Comparison of ENCODE assay signal across 7 cellular contexts in genomic region chr5:43312699-43313034, GRCh38. TPM values are rescaled to one million over a fixed set of nuclear protein-coding genes. Genes with fewer than 3 reads are reported as not detected.
DNase-seq lines count a peak whose midpoint lies in the region; ATAC-seq and TF ChIP-seq lines count a peak whose summit lies in the region.

No MANE protein-coding gene starts in this region.

- peaks cover 0 to 3% of the 10 kb centered on the region in 2 donors for H3K36me3 ChIP-seq in mucosa of rectum (ENCODE audit: control insufficient read depth in 2 of 2, insufficient read depth in 2 of 2, low read length in 2 of 2)

- H3K27ac ChIP-seq in caudate nucleus (ENCODE audit: low read depth, low read length), result peak overlapping the region; percentile 87
- H3K27ac ChIP-seq in mucosa of rectum (ENCODE audit: low read depth in 2 of 2, low read length in 2 of 2), result peak overlapping the region; percentile 95 to 97

- H3K36me3 Mint-ChIP-seq in HFFc6 (ENCODE audit: low read depth), result peaks cover 6% of the 10 kb centered on the region; the same call in 1 of the 2 replicates

- DNase-seq in HFFc6 (no peak), NCI-H774 (lab: John Stamatoyannopoulos, UW) (peak; percentile 38), caudate nucleus (lab: John Stamatoyannopoulos, UW) (no peak), SW480 (ENCODE audit: low spot score) (no peak), dedifferentiated amniotic fluid mesenchymal stem cell (ENCODE audit: extremely low spot score) (no peak)

- ATAC-seq in GM18520 (IDR thresholded peaks at IDR 0.05; ENCODE audit: unreplicated experiment), result peak; percentile 0

- no peaks in the 10 kb centered on the region for H3K27me3 ChIP-seq in mucosa of rectum (ENCODE audit: control insufficient read depth in 2 of 2, insufficient read depth in 2 of 2, low read length in 2 of 2)

- peaks cover 16 to 18% of the 10 kb centered on the region in 2 donors for H3K4me1 ChIP-seq in mucosa of rectum (ENCODE audit: control insufficient read depth in 2 of 2, insufficient read depth in 2 of 2, low read length in 2 of 2)

- peaks cover 3% of the 10 kb centered on the region for H3K27me3 Mint-ChIP-seq in HFFc6 (ENCODE audit: insufficient read depth)

- H3K9me3 ChIP-seq in mucosa of rectum (ENCODE audit: control insufficient read depth in 2 of 2, low read length in 2 of 2), result no peaks in the 10 kb centered on the region

- H3K9me3 Mint-ChIP-seq in HFFc6, result no peaks in the 10 kb centered on the region; the same call in 1 of the 2 replicates

- H3K4me3 Mint-ChIP-seq in HFFc6, result peak overlapping the region; percentile 98

- peak overlapping the region; percentile 95 to 99 for H3K4me3 ChIP-seq in mucosa of rectum (ENCODE audit: low read length in 2 of 2)

- H3K27ac Mint-ChIP-seq in HFFc6, result peak overlapping the region; percentile 91

- H3K4me1 Mint-ChIP-seq in HFFc6 (ENCODE audit: low read depth), result peaks cover 42% of the 10 kb centered on the region

- peak overlapping the region; percentile 92 to 95 for H3K9ac ChIP-seq in mucosa of rectum (ENCODE audit: low read depth in 1 of 2, low read length in 2 of 2)

- no peak for TF ChIP-seq CTCF in HFFc6 (IDR thresholded peaks at IDR 0.05)

RNA-seq across cellular contexts. Expression of gene HMGCS1, which starts 0.5 kb away (rescaled TPM):
- 10 to 100 TPM; 12.8 to 16.1 (median 14.8) TPM for total RNA-seq in HFFc6 (2021; fragmentation: NEBNext Ultra II Directional; extraction: Animal tissue kit (Norgen Biotek cat#: 25700))
